In genomic region chr7:25636871-25637283, GRCh38 we compare ENCODE assay signal across 2 cellular contexts.
TF ChIP-seq lines count a peak whose summit lies in the region.

No MANE protein-coding gene starts in this region.

TF ChIP-seq in SK-N-SH, 30 proteins besides CTCF, POLR2A, EP300 and RAD21 (continued from another document):
- TF ChIP-seq ZBTB33 (IDR thresholded peaks at IDR 0.05; ENCODE audit: borderline replicate concordance, low read depth) (no peak), NRF1 (IDR thresholded peaks at IDR 0.05; ENCODE audit: low read depth, low read length) (no peak), TCF12 (IDR thresholded peaks at IDR 0.05) (no peak), EZH2phosphoT487 (IDR thresholded peaks at IDR 0.05; ENCODE audit: borderline replicate concordance, low read depth) (no peak), YY1 (IDR thresholded peaks at IDR 0.05; ENCODE audit: low read depth) (no peak), MXI1 (IDR thresholded peaks at IDR 0.05; ENCODE audit: low read depth, low read length) (no peak), FOSL2 (IDR thresholded peaks at IDR 0.05; ENCODE audit: borderline replicate concordance, low read depth) (no peak), PBX3 (IDR thresholded peaks at IDR 0.05) (no peak)
TF ChIP-seq in SK-N-SH: peak in this region for 0.

TF ChIP-seq in SK-N-SH treated with all-trans-retinoic acid at 6 μM for 48 hours, 23 proteins besides CTCF, POLR2A, EP300 and RAD21 (continued from another document):
- TF ChIP-seq ZFP3 (CRISPR knock-in tag; IDR thresholded peaks at IDR 0.05) (no peak), PPARA (CRISPR knock-in tag; IDR thresholded peaks at IDR 0.05; ENCODE audit: borderline replicate concordance) (no peak), RARB (CRISPR knock-in tag; IDR thresholded peaks at IDR 0.05) (no peak), TCF4 (CRISPR knock-in tag; IDR thresholded peaks at IDR 0.05; ENCODE audit: borderline replicate concordance) (no peak), ZNF8 (CRISPR knock-in tag; IDR thresholded peaks at IDR 0.05) (no peak), ZNF70 (CRISPR knock-in tag; IDR thresholded peaks at IDR 0.05) (no peak)
